1 cellular context compared by ENCODE assay signal in the genomic region with DNA sequence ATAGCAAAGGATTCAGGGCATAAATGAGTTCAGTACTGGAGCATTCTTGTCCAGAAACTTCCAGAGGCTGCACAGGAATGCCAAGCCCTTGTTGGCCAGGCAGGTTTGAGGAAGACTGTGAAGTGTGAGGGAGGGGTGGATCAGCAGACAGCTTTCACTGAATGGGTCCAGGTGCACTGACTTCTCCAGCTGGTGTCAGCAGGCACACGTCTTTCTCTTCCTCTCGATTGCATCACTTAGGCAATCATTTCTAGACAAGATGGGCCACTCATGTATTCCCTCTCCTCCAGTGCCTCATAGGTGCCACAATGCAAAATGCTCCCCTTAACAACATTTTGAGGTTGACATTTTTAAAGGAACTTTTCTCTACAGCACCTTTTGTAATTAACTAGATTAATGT.
TF ChIP-seq lines count a peak whose summit lies in the region.

No MANE protein-coding gene starts in this region.

TF ChIP-seq in GM23338, 12 proteins besides CTCF, POLR2A, EP300 and RAD21 (continued from another document):
- TF ChIP-seq, protein P1, sequence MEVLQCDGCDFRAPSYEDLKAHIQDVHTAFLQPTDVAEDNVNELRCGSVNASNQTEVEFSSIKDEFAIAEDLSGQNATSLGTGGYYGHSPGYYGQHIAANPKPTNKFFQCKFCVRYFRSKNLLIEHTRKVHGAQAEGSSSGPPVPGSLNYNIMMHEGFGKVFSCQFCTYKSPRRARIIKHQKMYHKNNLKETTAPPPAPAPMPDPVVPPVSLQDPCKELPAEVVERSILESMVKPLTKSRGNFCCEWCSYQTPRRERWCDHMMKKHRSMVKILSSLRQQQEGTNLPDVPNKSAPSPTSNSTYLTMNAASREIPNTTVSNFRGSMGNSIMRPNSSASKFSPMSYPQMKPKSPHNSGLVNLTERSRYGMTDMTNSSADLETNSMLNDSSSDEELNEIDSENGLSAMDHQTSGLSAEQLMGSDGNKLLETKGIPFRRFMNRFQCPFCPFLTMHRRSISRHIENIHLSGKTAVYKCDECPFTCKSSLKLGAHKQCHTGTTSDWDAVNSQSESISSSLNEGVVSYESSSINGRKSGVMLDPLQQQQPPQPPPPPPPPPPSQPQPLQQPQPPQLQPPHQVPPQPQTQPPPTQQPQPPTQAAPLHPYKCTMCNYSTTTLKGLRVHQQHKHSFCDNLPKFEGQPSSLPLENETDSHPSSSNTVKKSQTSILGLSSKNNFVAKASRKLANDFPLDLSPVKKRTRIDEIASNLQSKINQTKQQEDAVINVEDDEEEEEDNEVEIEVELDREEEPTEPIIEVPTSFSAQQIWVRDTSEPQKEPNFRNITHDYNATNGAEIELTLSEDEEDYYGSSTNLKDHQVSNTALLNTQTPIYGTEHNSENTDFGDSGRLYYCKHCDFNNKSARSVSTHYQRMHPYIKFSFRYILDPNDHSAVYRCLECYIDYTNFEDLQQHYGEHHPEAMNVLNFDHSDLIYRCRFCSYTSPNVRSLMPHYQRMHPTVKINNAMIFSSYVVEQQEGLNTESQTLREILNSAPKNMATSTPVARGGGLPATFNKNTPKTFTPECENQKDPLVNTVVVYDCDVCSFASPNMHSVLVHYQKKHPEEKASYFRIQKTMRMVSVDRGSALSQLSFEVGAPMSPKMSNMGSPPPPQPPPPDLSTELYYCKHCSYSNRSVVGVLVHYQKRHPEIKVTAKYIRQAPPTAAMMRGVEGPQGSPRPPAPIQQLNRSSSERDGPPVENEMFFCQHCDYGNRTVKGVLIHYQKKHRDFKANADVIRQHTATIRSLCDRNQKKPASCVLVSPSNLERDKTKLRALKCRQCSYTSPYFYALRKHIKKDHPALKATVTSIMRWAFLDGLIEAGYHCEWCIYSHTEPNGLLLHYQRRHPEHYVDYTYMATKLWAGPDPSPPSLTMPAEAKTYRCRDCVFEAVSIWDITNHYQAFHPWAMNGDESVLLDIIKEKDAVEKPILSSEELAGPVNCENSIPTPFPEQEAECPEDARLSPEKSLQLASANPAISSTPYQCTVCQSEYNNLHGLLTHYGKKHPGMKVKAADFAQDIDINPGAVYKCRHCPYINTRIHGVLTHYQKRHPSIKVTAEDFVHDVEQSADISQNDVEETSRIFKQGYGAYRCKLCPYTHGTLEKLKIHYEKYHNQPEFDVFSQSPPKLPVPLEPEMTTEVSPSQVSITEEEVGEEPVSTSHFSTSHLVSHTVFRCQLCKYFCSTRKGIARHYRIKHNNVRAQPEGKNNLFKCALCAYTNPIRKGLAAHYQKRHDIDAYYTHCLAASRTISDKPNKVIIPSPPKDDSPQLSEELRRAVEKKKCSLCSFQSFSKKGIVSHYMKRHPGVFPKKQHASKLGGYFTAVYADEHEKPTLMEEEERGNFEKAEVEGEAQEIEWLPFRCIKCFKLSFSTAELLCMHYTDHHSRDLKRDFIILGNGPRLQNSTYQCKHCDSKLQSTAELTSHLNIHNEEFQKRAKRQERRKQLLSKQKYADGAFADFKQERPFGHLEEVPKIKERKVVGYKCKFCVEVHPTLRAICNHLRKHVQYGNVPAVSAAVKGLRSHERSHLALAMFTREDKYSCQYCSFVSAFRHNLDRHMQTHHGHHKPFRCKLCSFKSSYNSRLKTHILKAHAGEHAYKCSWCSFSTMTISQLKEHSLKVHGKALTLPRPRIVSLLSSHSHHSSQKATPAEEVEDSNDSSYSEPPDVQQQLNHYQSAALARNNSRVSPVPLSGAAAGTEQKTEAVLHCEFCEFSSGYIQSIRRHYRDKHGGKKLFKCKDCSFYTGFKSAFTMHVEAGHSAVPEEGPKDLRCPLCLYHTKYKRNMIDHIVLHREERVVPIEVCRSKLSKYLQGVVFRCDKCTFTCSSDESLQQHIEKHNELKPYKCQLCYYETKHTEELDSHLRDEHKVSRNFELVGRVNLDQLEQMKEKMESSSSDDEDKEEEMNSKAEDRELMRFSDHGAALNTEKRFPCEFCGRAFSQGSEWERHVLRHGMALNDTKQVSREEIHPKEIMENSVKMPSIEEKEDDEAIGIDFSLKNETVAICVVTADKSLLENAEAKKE (CRISPR knock-in tag; IDR thresholded peaks at IDR 0.05) = no peak
